8 cellular contexts compared by ENCODE assay signal in genomic region chr1:117061986-117062415, GRCh38. TPM values are rescaled to one million over a fixed set of nuclear protein-coding genes. Genes with fewer than 3 reads are reported as not detected.
DNase-seq lines count a peak whose midpoint lies in the region; ATAC-seq and TF ChIP-seq lines count a peak whose summit lies in the region.

No MANE protein-coding gene starts in this region.

- intact Hi-C loops in ascending aorta (cut with DNase I) (loop anchor here (2.0 kb wide), 3 partner anchors 31 to 689 kb away; partner anchors contain the start of genes ATP1A1 and MAN1A2), head of caudate nucleus (cut with DNase I) (loop anchor here (10.0 kb wide), 1 partner anchor 693 kb away; no protein-coding TSS in a partner anchor)

- H3K27ac ChIP-seq in SJSA1: peak overlapping the region; percentile 12; the same call in 1 of the 2 replicates
- no peak overlapping the region for H3K27ac ChIP-seq in ascending aorta

- TF ChIP-seq CTCF in fibroblast of villous mesenchyme (IDR thresholded peaks at IDR 0.05; ENCODE audit: insufficient read depth, low read depth, low read length) (no peak), ascending aorta (IDR thresholded peaks at IDR 0.05) (no peak)

- DNase-seq in GM04503 (ENCODE audit: low read depth) (peak; percentile 29), SJSA1 (ENCODE audit: low read depth in 1 of 2, low spot score in 2 of 2) (peak in 1 of 2 experiments; percentile 60), fibroblast of villous mesenchyme (ENCODE audit: low read depth) (peak; percentile 74), ascending aorta (ENCODE audit: low spot score in 2 of 2) (no peak), head of caudate nucleus (no peak)

- H3K27me3 ChIP-seq in SJSA1 (replicated peaks) (no peaks in the 10 kb centered on the region), ascending aorta (no peaks in the 10 kb centered on the region)

- H3K36me3 ChIP-seq in SJSA1 (peaks cover 21% of the 10 kb centered on the region), ascending aorta (no peaks in the 10 kb centered on the region)

- H3K4me3 ChIP-seq in SJSA1 (no peak overlapping the region), fibroblast of villous mesenchyme (ENCODE audit: low read depth, low read length) (no peak overlapping the region), ascending aorta (no peak overlapping the region)

- H3K9me3 ChIP-seq in SJSA1 (replicated peaks) (no peaks in the 10 kb centered on the region), ascending aorta (no peaks in the 10 kb centered on the region)

- H3K4me1 ChIP-seq in SJSA1 (replicated peaks) (peaks cover 22% of the 10 kb centered on the region), ascending aorta (peaks cover 0 to 6% of the 10 kb centered on the region in 2 donors)

- peak; percentile 24 for ATAC-seq in GM21825 (IDR thresholded peaks at IDR 0.05; ENCODE audit: unreplicated experiment)
- ATAC-seq in HG03039 (IDR thresholded peaks at IDR 0.05; ENCODE audit: unreplicated experiment): no peak
- ATAC-seq in HG03097 (IDR thresholded peaks at IDR 0.05; ENCODE audit: low FRiP score, unreplicated experiment): no peak

RNA-seq across cellular contexts. Expression of gene TTF2, which starts 1.9 kb away (rescaled TPM):
- 25.0 and 29.6 TPM in 2 replicates for total RNA-seq in SJSA1 (2014; rRNA removed; shearing (Covaris generic))
- total RNA-seq in fibroblast of villous mesenchyme (15.1 and 21.2 TPM in 2 replicates), ascending aorta (4.4 TPM)

RNA-seq across cellular contexts. Expression of gene TRIM45, which starts 59.5 kb away (rescaled TPM):
- total RNA-seq in SJSA1 (2014; rRNA removed; shearing (Covaris generic)): 1.6 and 2.3 TPM in 2 replicates
- 1.7 and 2.6 TPM in 2 replicates for total RNA-seq in fibroblast of villous mesenchyme
- total RNA-seq in ascending aorta: 1.9 TPM

Comparison
In these comparisons a context has a peak if more than half of its experiments do, and no peak if none do; other contexts are left out.
1. DNase-seq: peak in GM04503 (single experiment) and fibroblast of villous mesenchyme (single experiment); none in ascending aorta (0 of 2) and head of caudate nucleus (0 of 42).